10 cellular contexts compared by ENCODE assay signal in the genomic region with DNA sequence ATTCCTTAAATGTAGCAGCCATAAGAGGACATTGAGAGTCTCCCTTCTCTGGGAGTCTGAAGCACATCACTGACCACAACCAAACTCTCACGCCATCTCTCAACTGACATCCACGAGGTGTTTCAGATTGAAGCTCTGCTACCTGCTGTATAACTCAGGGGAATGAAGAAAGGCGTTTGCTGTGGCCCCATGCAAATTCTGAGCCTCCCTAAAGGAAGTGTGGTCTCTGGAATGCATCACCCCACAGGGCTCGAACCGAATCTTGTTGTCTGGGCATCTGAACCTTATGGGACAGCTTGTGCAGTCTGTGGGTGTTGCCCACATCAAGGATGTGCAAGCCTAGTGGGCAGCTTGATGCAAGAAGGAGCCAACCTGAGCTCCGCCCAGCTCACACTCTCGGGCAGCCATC. TPM values are rescaled to one million over a fixed set of nuclear protein-coding genes. Genes with fewer than 3 reads are reported as not detected.
A peak's percentile ranks its signal among the peaks of the same experiment; 100 is the strongest.
DNase-seq lines count a peak whose midpoint lies in the region; TF ChIP-seq lines count a peak whose summit lies in the region.
"Had no signal": no experiment of that assay in that cellular context is flagged by ENCODE, and none has a peak within 500 bp of the region (broad histone marks: within the 10 kb centered on the region; RNA-seq: fewer than 3 reads in every experiment).

No MANE protein-coding gene starts in this region.

- H3K36me3 ChIP-seq in SJSA1 (no peaks in the 10 kb centered on the region), tibial nerve (no peaks in the 10 kb centered on the region)

- WGBS in tibial nerve, 2 donors: 68 to 70% methylated on average over 7 of the region's 7 CpGs

- peak; percentile 22 for DNase-seq in stimulated activated CD4-positive, alpha-beta T cell treated with anti-CD3 and anti-CD28 coated beads, Interleukin-4, amount 100 ng/mL, for 24 hours
- no peak for DNase-seq in stimulated activated CD4-positive, alpha-beta T cell treated with anti-CD3 and anti-CD28 coated beads, Interleukin-4, amount 100 ng/mL, for 4 hours
- DNase-seq in SJSA1 (ENCODE audit: low read depth in 1 of 2, low spot score in 2 of 2): no peak
- no peak for DNase-seq in epithelial cell of prostate (ENCODE audit: low read depth, low spot score)
- DNase-seq in pons (ENCODE audit: low spot score): no peak
- DNase-seq in SHP77 treated with DMSO at 0.1 percent for 48 hours (lab: John Stamatoyannopoulos, UW): no peak
- DNase-seq in tibial nerve (ENCODE audit: low spot score in 2 of 2): no peak
- DNase-seq in GM13976 (ENCODE audit: low spot score): no peak
- DNase-seq: NCI-H510A had no signal

- H3K27ac ChIP-seq in SJSA1 (peak overlapping the region; percentile 68), epithelial cell of prostate (peak overlapping the region; percentile 99), tibial nerve (no peak overlapping the region)

- TF ChIP-seq CTCF in tibial nerve (IDR thresholded peaks at IDR 0.05) (no peak), GM13976 (IDR thresholded peaks at IDR 0.05; ENCODE audit: borderline replicate concordance, control extremely low read depth, extremely low read depth, insufficient read depth, missing control alignments) (no peak)

- H3K4me1 ChIP-seq in SJSA1 (replicated peaks) (peaks cover 22% of the 10 kb centered on the region), tibial nerve (peaks cover 0 to 58% (median 6%) of the 10 kb centered on the region in 4 donors)

- in situ Hi-C loops in GM13976 (cut with MboI; ENCODE audit: low sequenced_read_pairs, unreplicated experiment): no loop called here

- TF ChIP-seq EP300 in tibial nerve (IDR thresholded peaks at IDR 0.05): no peak

- H3K4me3 ChIP-seq in SJSA1 (no peak overlapping the region), tibial nerve (no peak overlapping the region)

- no peaks in the 10 kb centered on the region for H3K27me3 ChIP-seq in SJSA1 (replicated peaks)
- no peaks in the 10 kb centered on the region for H3K27me3 ChIP-seq in tibial nerve

- no peak for TF ChIP-seq POLR2A in tibial nerve (IDR thresholded peaks at IDR 0.05)

- H3K9me3 ChIP-seq in SJSA1 (replicated peaks): no peaks in the 10 kb centered on the region
- no peaks in the 10 kb centered on the region for H3K9me3 ChIP-seq in tibial nerve

RNA-seq across cellular contexts. Expression of a gene that starts 10.9 kb away (rescaled TPM):
- 4.9 and 13.9 TPM in 2 replicates for total RNA-seq in SJSA1 (2014; rRNA removed; shearing (Covaris generic))
- 10 to 100 TPM; 10.2 to 33.6 (median 18.3) TPM for total RNA-seq in tibial nerve
- total RNA-seq: HepG2 had no signal

Comparison
In these comparisons a context has a peak if more than half of its experiments do, and no peak if none do; other contexts are left out.
1. H3K27ac ChIP-seq: peak in SJSA1 (single experiment) and epithelial cell of prostate (single experiment); none in tibial nerve (0 of 4).